8 cellular contexts compared by ENCODE assay signal in the genomic region with DNA sequence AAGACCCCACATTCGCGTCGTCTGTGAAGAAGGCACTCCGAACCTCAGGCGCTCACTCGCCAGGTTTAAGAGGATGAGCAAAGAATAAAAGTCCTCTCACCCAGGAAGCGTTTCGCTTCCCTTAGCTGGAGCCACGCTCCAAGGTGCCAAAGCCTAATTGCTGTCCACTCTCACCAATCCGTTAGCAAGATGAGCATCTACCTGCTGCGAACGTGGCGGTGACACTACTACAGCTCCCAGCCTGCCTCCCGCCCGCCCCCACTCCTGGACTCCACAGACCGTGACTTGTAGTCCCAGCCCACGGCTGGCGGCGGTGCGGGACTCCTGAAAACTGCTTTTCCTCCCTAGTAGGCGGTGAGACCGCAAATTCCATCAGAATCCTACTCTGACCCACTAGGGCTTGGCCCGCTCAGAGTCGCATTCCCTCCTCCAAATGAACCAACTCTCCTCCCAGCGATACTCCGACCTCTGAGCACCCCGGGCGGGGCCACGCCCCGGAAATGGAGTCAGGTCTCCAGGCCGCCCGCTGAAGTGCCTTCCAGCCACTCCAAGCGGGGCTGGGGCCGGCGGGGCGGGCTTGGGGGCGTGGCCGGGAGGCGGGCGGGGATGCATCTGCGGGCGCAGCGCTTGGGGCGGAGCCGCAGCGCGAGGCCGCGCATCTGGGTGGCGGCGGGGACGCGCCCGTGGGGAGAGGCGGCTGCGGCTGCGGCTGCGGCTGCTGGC. TPM values are rescaled to one million over a fixed set of nuclear protein-coding genes. Genes with fewer than 3 reads are reported as not detected.
A peak's percentile ranks its signal among the peaks of the same experiment; 100 is the strongest.
DNase-seq lines count a peak whose midpoint lies in the region; ATAC-seq lines count a peak whose summit lies in the region.

No MANE protein-coding gene starts in this region.

- ATAC-seq in GM21367 (IDR thresholded peaks at IDR 0.05; ENCODE audit: unreplicated experiment) (peak; percentile 88), memory B cell (ENCODE audit: low read depth) (peak; percentile 88)

- peaks cover 14% of the 10 kb centered on the region for H3K4me1 Mint-ChIP-seq in memory B cell

- H3K27me3 Mint-ChIP-seq in memory B cell = no peaks in the 10 kb centered on the region

- H3K4me3 Mint-ChIP-seq in memory B cell = peak overlapping the region; percentile 98

- no peaks in the 10 kb centered on the region for H3K9me3 Mint-ChIP-seq in memory B cell

- peak overlapping the region; percentile 91 for H3K27ac Mint-ChIP-seq in memory B cell

- H3K36me3 Mint-ChIP-seq in memory B cell = no peaks in the 10 kb centered on the region

- DNase-seq in COR-L47 (lab: John Stamatoyannopoulos, UW) (peak; percentile 96), HT-29 (ENCODE audit: low spot score) (peak; percentile 99), NK-92 (lab: John Stamatoyannopoulos, UW; ENCODE audit: unreplicated experiment) (peak; percentile 85), memory B cell (ENCODE audit: low spot score in 2 of 2) (peak; percentile 86 to 94)
- DNase-seq in activated CD8-positive, alpha-beta memory T cell treated with anti-CD3 and anti-CD28 coated beads for 24 hours = peak; percentile 98
- DNase-seq in effector CD8-positive, alpha-beta T cell (lab: John Stamatoyannopoulos, UW) = peak; percentile 92
- peak; percentile 94 to 97 (median 95) for DNase-seq in stimulated activated CD4-positive, alpha-beta T cell treated with anti-CD3 and anti-CD28 coated beads, TNF-alpha, amount 100 ng/mL, for 48 hours (ENCODE audit: low read depth in 3 of 3)

RNA-seq across cellular contexts. Expression of a gene that starts 0.5 kb away (rescaled TPM):
- total RNA-seq in HT-29 (2014; rRNA removed; shearing (Covaris generic)) = 23.6 and 29.6 TPM in 2 replicates

Comparison
In these comparisons a context has a peak if more than half of its experiments do, and no peak if none do; other contexts are left out.
1. Peak in every context shown above with its lines: DNase-seq and ATAC-seq.